ENCODE assay signal across 15 cellular contexts in genomic region chr17:41223821-41224220, GRCh38. TPM values are rescaled to one million over a fixed set of nuclear protein-coding genes. Genes with fewer than 3 reads are reported as not detected.
DNase-seq lines count a peak whose midpoint lies in the region; ATAC-seq and TF ChIP-seq lines count a peak whose summit lies in the region.
"Had no signal": no experiment of that assay in that cellular context is flagged by ENCODE, and none has a peak within 500 bp of the region (broad histone marks: within the 10 kb centered on the region; RNA-seq: fewer than 3 reads in every experiment).

No MANE protein-coding gene starts in this region.

- no peaks in the 10 kb centered on the region for H3K79me2 ChIP-seq in PC-3 (ENCODE audit: low read length)

- ATAC-seq in PC-3 (no peak), WTC11 (no peak), HG02623 (IDR thresholded peaks at IDR 0.05; ENCODE audit: unreplicated experiment) (no peak)

- H3K9ac ChIP-seq in PC-3 (ENCODE audit: low read length), result no peak overlapping the region

- H3K27me3 Mint-ChIP-seq in WTC11 (ENCODE audit: low read depth), result no peaks in the 10 kb centered on the region

- no peak overlapping the region for H3K4me2 ChIP-seq in PC-3 (ENCODE audit: low read length)

- H3K27ac Mint-ChIP-seq in WTC11, result no peak overlapping the region
- H3K27ac Mint-ChIP-seq: H9, IgD-negative memory B cell had no signal

- peaks cover 6% of the 10 kb centered on the region for H3K4me1 ChIP-seq in A673 (ENCODE audit: insufficient read depth, low read length, poor library complexity, severe bottlenecking)
- H3K4me1 ChIP-seq in PC-3 (ENCODE audit: insufficient read depth, low read length), result peaks cover 7% of the 10 kb centered on the region; the same call in 1 of the 2 replicates

- intact Hi-C loops in A673 (cut with micrococcal nuclease; ENCODE audit: unreplicated experiment), result no loop called here
- intact Hi-C loops in PC-3 (cut with micrococcal nuclease), result no loop called here

- TF ChIP-seq CTCF in A673 (conservative IDR thresholded peaks at IDR 0.05; ENCODE audit: low read depth, low read length), result no peak
- no peak for TF ChIP-seq CTCF in PC-3 (conservative IDR thresholded peaks at IDR 0.05; ENCODE audit: low read depth, low read length)
- TF ChIP-seq CTCF in foreskin fibroblast (IDR thresholded peaks at IDR 0.05; ENCODE audit: low read depth, low read length), result no peak
- TF ChIP-seq CTCF in WTC11 (IDR thresholded peaks at IDR 0.05), result no peak

- H2AFZ ChIP-seq in PC-3 (ENCODE audit: low read length), result no peak overlapping the region

- POLR2A ChIA-PET in A673 (lab: Charles Lee; ENCODE audit: low non-redundant PET), result no interaction called here
- POLR2A ChIA-PET in PC-3 (lab: Charles Lee; ENCODE audit: unreplicated experiment), result no interaction called here
- POLR2A ChIA-PET in WTC11 (lab: Charles Lee), result no interaction called here

- H3K4me3 Mint-ChIP-seq in WTC11, result no peak overlapping the region
- H3K4me3 Mint-ChIP-seq: H9, IgD-negative memory B cell had no signal

- DNase-seq in A673 (ENCODE audit: low spot score) (peak; percentile 7), PC-3 (peak; percentile 2), foreskin fibroblast (peak; percentile 15 to 44), WTC11 (ENCODE audit: low spot score) (no peak), midbrain (lab: John Stamatoyannopoulos, UW) (no peak)
- DNase-seq: AML-193, DMS53, H9, NCI-H1417 treated with DMSO at 0.1 percent for 48 hours, NCI-H2029, SIG-M5 had no signal

- no peaks in the 10 kb centered on the region for H4K20me1 ChIP-seq in PC-3 (ENCODE audit: low read length)

- H3K9me3 ChIP-seq in A673 (ENCODE audit: low read depth, low read length, poor library complexity, severe bottlenecking) (no peaks in the 10 kb centered on the region), PC-3 (ENCODE audit: low read length) (no peaks in the 10 kb centered on the region)

- no peaks in the 10 kb centered on the region for H3K36me3 ChIP-seq in A673 (ENCODE audit: insufficient read depth, low read length, poor library complexity, severe bottlenecking)
- H3K36me3 ChIP-seq in PC-3 (ENCODE audit: low read depth, low read length), result no peaks in the 10 kb centered on the region

- H3K9me2 ChIP-seq in PC-3 (replicated peaks; ENCODE audit: low read length), result no peaks in the 10 kb centered on the region

- peaks cover 8% of the 10 kb centered on the region for H3K4me1 Mint-ChIP-seq in WTC11
- H3K4me1 Mint-ChIP-seq: IgD-negative memory B cell had no signal

- H3K36me3 Mint-ChIP-seq in WTC11, result no peaks in the 10 kb centered on the region
- H3K36me3 Mint-ChIP-seq: IgD-negative memory B cell had no signal

- H3F3A ChIP-seq in PC-3 (ENCODE audit: low read length, unreplicated experiment), result no peaks in the 10 kb centered on the region

- peaks cover 17% of the 10 kb centered on the region for H3K9me3 Mint-ChIP-seq in WTC11
- H3K9me3 Mint-ChIP-seq: IgD-negative memory B cell had no signal

- CTCF ChIA-PET in A673 (lab: Charles Lee), result no interaction called here
- CTCF ChIA-PET in PC-3 (lab: Charles Lee), result no interaction called here
- CTCF ChIA-PET in WTC11 (lab: Charles Lee), result no interaction called here

- BruUV-seq in A673 (replicated peaks; lab: Mats Ljungman, UMichigan) (no TSS peak), PC-3 (replicated peaks; lab: Mats Ljungman, UMichigan) (no TSS peak)

- H3K27ac ChIP-seq in A673 (ENCODE audit: low read depth, low read length, poor library complexity, severe bottlenecking) (no peak overlapping the region), PC-3 (ENCODE audit: low read length) (no peak overlapping the region)

- H3K27me3 ChIP-seq in A673 (replicated peaks; ENCODE audit: insufficient read depth, low read depth, low read length, poor library complexity) (no peaks in the 10 kb centered on the region), PC-3 (ENCODE audit: low read length) (no peaks in the 10 kb centered on the region)

- H3K4me3 ChIP-seq in A673 (ENCODE audit: low read depth, low read length, poor library complexity, severe bottlenecking) (no peak overlapping the region), PC-3 (ENCODE audit: low read length) (no peak overlapping the region), foreskin fibroblast (ENCODE audit: low read depth in 1 of 2, low read length in 2 of 2) (no peak overlapping the region)

TF ChIP-seq in WTC11, 78 proteins besides CTCF, POLR2A, EP300 and RAD21:
- no peak for TF ChIP-seq ZNF138 (CRISPR knock-in tag; conservative IDR thresholded peaks at IDR 0.05)
TF ChIP-seq in WTC11: peak in this region for 0.

RNA-seq across cellular contexts. Expression of gene KRTAP9-2, which starts 2.6 kb away (rescaled TPM):
- not detected in 2 replicates for total RNA-seq in A673 (2021)
- not detected in 2 replicates for total RNA-seq in PC-3 (2014; rRNA removed)
- not detected in 3 replicates for total RNA-seq in WTC11 (2021)
- total RNA-seq: A172, H9, RPMI7951 had no signal

RNA-seq across cellular contexts. Expression of gene KRTAP9-3, which starts 8.4 kb away (rescaled TPM):
- not detected in 2 replicates for total RNA-seq in A673 (2021)
- not detected in 2 replicates for total RNA-seq in PC-3 (2014; rRNA removed)
- not detected in 3 replicates for total RNA-seq in WTC11 (2021)
- total RNA-seq: A172, H9, RPMI7951 had no signal

RNA-seq across cellular contexts. Expression of gene KRTAP9-8, which starts 14.0 kb away (rescaled TPM):
- total RNA-seq in A673 (2021) (not detected in 2 replicates), PC-3 (2014; rRNA removed) (not detected in 2 replicates), WTC11 (2021) (not detected in 3 replicates)
- total RNA-seq: A172, H9, RPMI7951 had no signal

RNA-seq across cellular contexts. Expression of gene KRTAP9-4, which starts 25.7 kb away (rescaled TPM):
- not detected in 2 replicates for total RNA-seq in A673 (2021)
- total RNA-seq in PC-3 (2014; rRNA removed), result not detected in 2 replicates
- total RNA-seq in WTC11 (2021), result not detected in 3 replicates
- total RNA-seq: A172, H9, RPMI7951 had no signal

RNA-seq across cellular contexts. Expression of gene KRTAP9-9, which starts 31.4 kb away (rescaled TPM):
- not detected in 2 replicates for total RNA-seq in A673 (2021)
- total RNA-seq in PC-3 (2014; rRNA removed), result not detected in 2 replicates
- not detected in 3 replicates for total RNA-seq in WTC11 (2021)
- total RNA-seq: A172, H9, RPMI7951 had no signal

Comparison
In these comparisons a context has a peak if more than half of its experiments do, and no peak if none do; other contexts are left out.
1. DNase-seq: peak in A673 (single experiment), PC-3 (single experiment) and foreskin fibroblast (2 of 2); none in WTC11 (single experiment) and midbrain (single experiment).